Comparison of ENCODE assay signal across 13 cellular contexts in genomic region chr7:132218876-132219275, GRCh38.
"Had no signal": no experiment of that assay in that cellular context is flagged by ENCODE, and none has a peak within 500 bp of the region (broad histone marks: within the 10 kb centered on the region; RNA-seq: fewer than 3 reads in every experiment).

No MANE protein-coding gene starts in this region.

- ATAC-seq: left lung; natural killer cell; stimulated activated memory B cell treated with anti-CD40 and anti-IgM and Interleukin-4, amounts not matched to agents 10 μg/mL and 1 μg/mL and 100 μg/mL, for 72 hours had no signal

- DNase-seq: activated B cell treated with CpG ODN at 0.5 μM for 24 hours; activated CD4-positive, alpha-beta T cell treated with anti-CD3 and anti-CD28 coated beads, Interleukin-2, amount 10 ng/mL, durations not matched to agents 24 days and 14 days; activated naive CD4-positive, alpha-beta T cell treated with anti-CD3 and anti-CD28 coated beads for 36 hours; foreskin melanocyte; islet precursor cell; left lung; natural killer cell; nucleus accumbens; spleen; stimulated activated CD4-positive, alpha-beta T cell treated with anti-CD3 and anti-CD28 coated beads, Interleukin-1b, Interleukin-23, amount 100 ng/mL, for 48 hours had no signal

- H3K27ac ChIP-seq: left lung, right atrium auricular region, spleen, tibial nerve had no signal
